Comparison of ENCODE assay signal across 1 cellular context in genomic region chr14:32200368-32201195, GRCh38.
TF ChIP-seq lines count a peak whose summit lies in the region.

No MANE protein-coding gene starts in this region.

TF ChIP-seq in GM23338, 12 proteins besides CTCF, POLR2A, EP300 and RAD21 (continued from another document):
- TF ChIP-seq, protein P1, sequence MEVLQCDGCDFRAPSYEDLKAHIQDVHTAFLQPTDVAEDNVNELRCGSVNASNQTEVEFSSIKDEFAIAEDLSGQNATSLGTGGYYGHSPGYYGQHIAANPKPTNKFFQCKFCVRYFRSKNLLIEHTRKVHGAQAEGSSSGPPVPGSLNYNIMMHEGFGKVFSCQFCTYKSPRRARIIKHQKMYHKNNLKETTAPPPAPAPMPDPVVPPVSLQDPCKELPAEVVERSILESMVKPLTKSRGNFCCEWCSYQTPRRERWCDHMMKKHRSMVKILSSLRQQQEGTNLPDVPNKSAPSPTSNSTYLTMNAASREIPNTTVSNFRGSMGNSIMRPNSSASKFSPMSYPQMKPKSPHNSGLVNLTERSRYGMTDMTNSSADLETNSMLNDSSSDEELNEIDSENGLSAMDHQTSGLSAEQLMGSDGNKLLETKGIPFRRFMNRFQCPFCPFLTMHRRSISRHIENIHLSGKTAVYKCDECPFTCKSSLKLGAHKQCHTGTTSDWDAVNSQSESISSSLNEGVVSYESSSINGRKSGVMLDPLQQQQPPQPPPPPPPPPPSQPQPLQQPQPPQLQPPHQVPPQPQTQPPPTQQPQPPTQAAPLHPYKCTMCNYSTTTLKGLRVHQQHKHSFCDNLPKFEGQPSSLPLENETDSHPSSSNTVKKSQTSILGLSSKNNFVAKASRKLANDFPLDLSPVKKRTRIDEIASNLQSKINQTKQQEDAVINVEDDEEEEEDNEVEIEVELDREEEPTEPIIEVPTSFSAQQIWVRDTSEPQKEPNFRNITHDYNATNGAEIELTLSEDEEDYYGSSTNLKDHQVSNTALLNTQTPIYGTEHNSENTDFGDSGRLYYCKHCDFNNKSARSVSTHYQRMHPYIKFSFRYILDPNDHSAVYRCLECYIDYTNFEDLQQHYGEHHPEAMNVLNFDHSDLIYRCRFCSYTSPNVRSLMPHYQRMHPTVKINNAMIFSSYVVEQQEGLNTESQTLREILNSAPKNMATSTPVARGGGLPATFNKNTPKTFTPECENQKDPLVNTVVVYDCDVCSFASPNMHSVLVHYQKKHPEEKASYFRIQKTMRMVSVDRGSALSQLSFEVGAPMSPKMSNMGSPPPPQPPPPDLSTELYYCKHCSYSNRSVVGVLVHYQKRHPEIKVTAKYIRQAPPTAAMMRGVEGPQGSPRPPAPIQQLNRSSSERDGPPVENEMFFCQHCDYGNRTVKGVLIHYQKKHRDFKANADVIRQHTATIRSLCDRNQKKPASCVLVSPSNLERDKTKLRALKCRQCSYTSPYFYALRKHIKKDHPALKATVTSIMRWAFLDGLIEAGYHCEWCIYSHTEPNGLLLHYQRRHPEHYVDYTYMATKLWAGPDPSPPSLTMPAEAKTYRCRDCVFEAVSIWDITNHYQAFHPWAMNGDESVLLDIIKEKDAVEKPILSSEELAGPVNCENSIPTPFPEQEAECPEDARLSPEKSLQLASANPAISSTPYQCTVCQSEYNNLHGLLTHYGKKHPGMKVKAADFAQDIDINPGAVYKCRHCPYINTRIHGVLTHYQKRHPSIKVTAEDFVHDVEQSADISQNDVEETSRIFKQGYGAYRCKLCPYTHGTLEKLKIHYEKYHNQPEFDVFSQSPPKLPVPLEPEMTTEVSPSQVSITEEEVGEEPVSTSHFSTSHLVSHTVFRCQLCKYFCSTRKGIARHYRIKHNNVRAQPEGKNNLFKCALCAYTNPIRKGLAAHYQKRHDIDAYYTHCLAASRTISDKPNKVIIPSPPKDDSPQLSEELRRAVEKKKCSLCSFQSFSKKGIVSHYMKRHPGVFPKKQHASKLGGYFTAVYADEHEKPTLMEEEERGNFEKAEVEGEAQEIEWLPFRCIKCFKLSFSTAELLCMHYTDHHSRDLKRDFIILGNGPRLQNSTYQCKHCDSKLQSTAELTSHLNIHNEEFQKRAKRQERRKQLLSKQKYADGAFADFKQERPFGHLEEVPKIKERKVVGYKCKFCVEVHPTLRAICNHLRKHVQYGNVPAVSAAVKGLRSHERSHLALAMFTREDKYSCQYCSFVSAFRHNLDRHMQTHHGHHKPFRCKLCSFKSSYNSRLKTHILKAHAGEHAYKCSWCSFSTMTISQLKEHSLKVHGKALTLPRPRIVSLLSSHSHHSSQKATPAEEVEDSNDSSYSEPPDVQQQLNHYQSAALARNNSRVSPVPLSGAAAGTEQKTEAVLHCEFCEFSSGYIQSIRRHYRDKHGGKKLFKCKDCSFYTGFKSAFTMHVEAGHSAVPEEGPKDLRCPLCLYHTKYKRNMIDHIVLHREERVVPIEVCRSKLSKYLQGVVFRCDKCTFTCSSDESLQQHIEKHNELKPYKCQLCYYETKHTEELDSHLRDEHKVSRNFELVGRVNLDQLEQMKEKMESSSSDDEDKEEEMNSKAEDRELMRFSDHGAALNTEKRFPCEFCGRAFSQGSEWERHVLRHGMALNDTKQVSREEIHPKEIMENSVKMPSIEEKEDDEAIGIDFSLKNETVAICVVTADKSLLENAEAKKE (CRISPR knock-in tag; IDR thresholded peaks at IDR 0.05), result no peak
- TF ChIP-seq ZNF331 (CRISPR knock-in tag; IDR thresholded peaks at IDR 0.05; ENCODE audit: low read depth), result no peak
- TF ChIP-seq NANOG (IDR thresholded peaks at IDR 0.05; ENCODE audit: borderline replicate concordance), result no peak
- TF ChIP-seq EZH2 (IDR thresholded peaks at IDR 0.05; ENCODE audit: low read depth, unreplicated experiment), result no peak
- TF ChIP-seq REST (IDR thresholded peaks at IDR 0.05; ENCODE audit: unreplicated experiment), result no peak
